Comparison of ENCODE assay signal across 1 cellular context in the genomic region with DNA sequence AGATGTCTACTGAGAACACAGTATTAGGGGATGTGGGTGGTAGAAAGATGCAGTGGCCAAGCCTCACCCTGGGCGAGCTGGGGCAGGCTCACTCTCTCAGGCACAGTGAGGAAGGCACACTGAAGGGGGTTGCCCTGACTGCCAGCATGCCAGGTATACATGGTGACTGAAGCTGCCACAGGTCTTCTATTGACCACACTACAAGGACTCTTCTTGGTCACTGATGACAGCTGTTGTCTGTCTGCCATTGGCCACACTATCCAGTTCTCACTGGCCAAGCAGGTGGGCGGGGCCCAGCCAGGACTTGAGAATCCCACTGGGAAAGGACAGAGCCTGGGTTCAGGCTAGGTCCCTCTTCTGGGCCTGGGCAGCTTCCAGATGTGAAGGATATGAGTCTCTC.
TF ChIP-seq lines count a peak whose summit lies in the region.

No MANE protein-coding gene starts in this region.

TF ChIP-seq in HepG2, 621 proteins besides CTCF, POLR2A, EP300 and RAD21:
- TF ChIP-seq ZNF331 (CRISPR knock-in tag; IDR thresholded peaks at IDR 0.05) (no peak), RFX5 (IDR thresholded peaks at IDR 0.05; ENCODE audit: low read depth, low read length) (peak; percentile 48; the same call in 1 of the 2 replicates), NONO (IDR thresholded peaks at IDR 0.05) (no peak), NONO (CRISPR knock-in tag; conservative IDR thresholded peaks at IDR 0.05) (no peak), ELF1 (CRISPR knock-in tag; IDR thresholded peaks at IDR 0.05) (no peak), RBM22 (optimal IDR thresholded peaks at IDR 0.05; ENCODE audit: low read length) (peak; percentile 60), ZBTB1 (CRISPR knock-in tag; IDR thresholded peaks at IDR 0.05; ENCODE audit: borderline replicate concordance) (no peak), ZSCAN31 (CRISPR knock-in tag; IDR thresholded peaks at IDR 0.05; ENCODE audit: low read depth) (no peak)
- TF ChIP-seq, protein P1, sequence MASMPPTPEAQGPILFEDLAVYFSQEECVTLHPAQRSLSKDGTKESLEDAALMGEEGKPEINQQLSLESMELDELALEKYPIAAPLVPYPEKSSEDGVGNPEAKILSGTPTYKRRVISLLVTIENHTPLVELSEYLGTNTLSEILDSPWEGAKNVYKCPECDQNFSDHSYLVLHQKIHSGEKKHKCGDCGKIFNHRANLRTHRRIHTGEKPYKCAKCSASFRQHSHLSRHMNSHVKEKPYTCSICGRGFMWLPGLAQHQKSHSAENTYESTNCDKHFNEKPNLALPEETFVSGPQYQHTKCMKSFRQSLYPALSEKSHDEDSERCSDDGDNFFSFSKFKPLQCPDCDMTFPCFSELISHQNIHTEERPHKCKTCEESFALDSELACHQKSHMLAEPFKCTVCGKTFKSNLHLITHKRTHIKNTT (CRISPR knock-in tag; IDR thresholded peaks at IDR 0.05): no peak
